ENCODE assay signal across 1 cellular context in the genomic region with DNA sequence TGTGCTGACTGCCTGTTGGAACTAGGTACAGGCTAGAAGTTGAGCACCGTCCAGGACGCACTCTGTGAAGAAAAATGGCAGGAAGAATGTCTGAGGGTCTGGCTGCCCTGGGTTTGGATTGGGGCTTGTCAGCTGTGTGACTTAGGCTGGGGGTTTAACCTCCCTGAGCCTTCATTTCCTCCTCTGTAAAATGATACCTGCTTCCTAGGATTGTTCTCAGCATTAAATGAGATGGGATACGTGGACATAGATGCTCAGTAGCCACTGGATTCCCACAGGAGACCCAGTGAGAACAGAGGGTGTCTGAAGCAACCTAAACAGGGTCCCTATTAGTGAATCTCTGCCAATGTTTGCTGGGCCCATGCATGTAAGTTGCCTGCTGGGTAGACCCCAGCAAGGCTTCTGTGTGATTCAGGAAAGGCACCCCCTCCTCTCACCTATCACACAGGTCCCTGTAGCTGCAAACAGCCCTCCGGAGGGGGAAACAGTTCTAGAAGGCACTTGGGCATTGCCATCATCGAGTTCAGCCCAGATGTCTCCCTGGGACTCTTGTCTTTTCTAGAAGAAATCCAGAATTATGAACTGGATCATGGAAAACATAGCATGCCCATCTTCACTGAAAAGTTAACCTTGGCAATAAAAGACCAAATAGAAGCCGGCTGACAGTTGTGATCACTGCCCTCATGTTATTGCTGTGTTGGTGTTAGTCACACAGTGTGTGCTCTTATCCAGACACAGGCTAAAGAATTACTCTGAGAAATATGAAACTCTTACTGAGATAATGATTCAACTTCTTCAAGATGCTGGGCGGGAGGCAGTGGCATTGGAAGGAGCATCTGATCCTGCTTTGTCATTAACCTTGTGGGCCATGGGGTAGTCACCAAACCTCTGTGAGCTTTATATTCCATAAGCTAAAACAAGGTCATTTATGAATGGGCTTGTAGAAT.
A peak's percentile ranks its signal among the peaks of the same experiment; 100 is the strongest.
TF ChIP-seq lines count a peak whose summit lies in the region.

No MANE protein-coding gene starts in this region.

TF ChIP-seq in A549, 52 proteins besides CTCF, POLR2A, EP300 and RAD21 (continued from another document):
- TF ChIP-seq, protein P1, sequence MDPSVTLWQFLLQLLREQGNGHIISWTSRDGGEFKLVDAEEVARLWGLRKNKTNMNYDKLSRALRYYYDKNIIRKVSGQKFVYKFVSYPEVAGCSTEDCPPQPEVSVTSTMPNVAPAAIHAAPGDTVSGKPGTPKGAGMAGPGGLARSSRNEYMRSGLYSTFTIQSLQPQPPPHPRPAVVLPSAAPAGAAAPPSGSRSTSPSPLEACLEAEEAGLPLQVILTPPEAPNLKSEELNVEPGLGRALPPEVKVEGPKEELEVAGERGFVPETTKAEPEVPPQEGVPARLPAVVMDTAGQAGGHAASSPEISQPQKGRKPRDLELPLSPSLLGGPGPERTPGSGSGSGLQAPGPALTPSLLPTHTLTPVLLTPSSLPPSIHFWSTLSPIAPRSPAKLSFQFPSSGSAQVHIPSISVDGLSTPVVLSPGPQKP (IDR thresholded peaks at IDR 0.05; ENCODE audit: low read depth, low read length): no peak
- TF ChIP-seq GATA3 (IDR thresholded peaks at IDR 0.05; ENCODE audit: borderline replicate concordance): peak; percentile 49; the same call in 1 of the 2 replicates
TF ChIP-seq in A549: peak in this region for 9.
